In the genomic region with DNA sequence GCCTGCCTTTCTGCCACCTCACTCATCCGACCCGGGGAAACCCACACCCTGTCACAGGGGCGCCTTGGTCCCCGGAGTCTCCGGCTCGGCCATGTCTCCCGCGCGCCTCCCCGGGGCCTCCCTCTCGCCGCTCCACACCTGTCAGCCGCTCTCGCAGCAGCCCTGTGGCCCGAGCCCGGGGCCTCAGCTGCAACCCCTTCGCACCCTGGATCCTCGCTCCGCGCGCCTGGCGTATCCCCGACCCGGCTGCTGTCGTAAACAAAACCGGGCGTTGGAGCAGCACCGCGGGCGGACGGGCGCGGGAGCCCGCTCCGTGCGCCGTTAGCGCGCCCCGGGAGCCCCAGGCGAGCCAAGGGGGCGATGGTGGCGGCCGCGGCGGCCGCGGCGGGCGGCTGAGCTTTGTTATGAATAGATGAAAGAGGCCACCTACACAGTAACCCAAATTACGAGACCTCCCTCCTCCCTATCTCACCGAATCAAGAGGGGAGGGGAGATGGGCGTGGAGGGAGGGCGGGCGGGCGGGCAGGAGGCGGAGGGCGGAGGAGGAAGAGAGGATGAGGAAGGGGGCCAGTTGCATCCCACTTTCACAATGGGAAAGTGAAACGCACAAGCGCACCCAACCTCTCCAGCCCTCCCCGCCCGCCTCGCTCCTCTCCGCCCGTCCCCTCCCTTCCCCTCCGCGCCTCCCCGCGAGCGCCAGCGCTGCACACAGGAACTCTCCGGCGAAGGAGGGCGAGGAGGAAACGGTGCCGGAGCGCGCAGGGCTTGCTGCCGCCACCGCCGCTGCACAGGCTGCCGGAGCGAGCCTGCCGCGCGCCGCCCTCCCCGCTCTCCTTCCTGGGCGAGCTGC, we compare ENCODE assay signal across 8 cellular contexts. TPM values are rescaled to one million over a fixed set of nuclear protein-coding genes. Genes with fewer than 3 reads are reported as not detected.
DNase-seq lines count a peak whose midpoint lies in the region; ATAC-seq and FAIRE-seq lines count a peak whose summit lies in the region.

A gene (plus strand): TSS at position 587 of the 850 bp plus-strand sequence. CDS start 395 bp downstream, outside the sequence.

- H3K4me3 Mint-ChIP-seq in activated CD8-positive, alpha-beta memory T cell treated with anti-CD3 and anti-CD28 coated beads, Interleukin-2, amount 10 ng/mL, durations not matched to agents 7 days and 5 days, result peak within 1 kb of the TSS; percentile 86

- H3K27ac Mint-ChIP-seq in activated CD8-positive, alpha-beta memory T cell treated with anti-CD3 and anti-CD28 coated beads, Interleukin-2, amount 10 ng/mL, durations not matched to agents 7 days and 5 days, result no peak within 1 kb of the TSS

- H3K27me3 Mint-ChIP-seq in activated CD8-positive, alpha-beta memory T cell treated with anti-CD3 and anti-CD28 coated beads, Interleukin-2, amount 10 ng/mL, durations not matched to agents 7 days and 5 days, result peaks cover 66% of the 10 kb centered on the region

- H3K9me3 ChIP-seq in endocrine pancreas (ENCODE audit: control insufficient read depth, low read length), result no peaks in the 10 kb centered on the region

- peaks cover 5% of the 10 kb centered on the region for H3K36me3 Mint-ChIP-seq in activated CD8-positive, alpha-beta memory T cell treated with anti-CD3 and anti-CD28 coated beads, Interleukin-2, amount 10 ng/mL, durations not matched to agents 7 days and 5 days

- no peaks in the 10 kb centered on the region for H3K9me3 Mint-ChIP-seq in activated CD8-positive, alpha-beta memory T cell treated with anti-CD3 and anti-CD28 coated beads, Interleukin-2, amount 10 ng/mL, durations not matched to agents 7 days and 5 days (ENCODE audit: low read depth)

- CTCF ChIA-PET in activated CD8-positive, alpha-beta memory T cell treated with anti-CD3 and anti-CD28 coated beads, Interleukin-2, amount 10 ng/mL, durations not matched to agents 7 days and 5 days (lab: Charles Lee), result interaction anchor here (0.6 to 4.5 kb wide), 12 partner anchors 13 to 388 kb away, joined by 3 to 22 read pairs (median 4); a partner anchor contains a TSS

- peaks cover 7% of the 10 kb centered on the region for H3K4me1 ChIP-seq in endocrine pancreas (ENCODE audit: control insufficient read depth, insufficient read depth, low read length)

- H3K27me3 ChIP-seq in endocrine pancreas (ENCODE audit: control insufficient read depth, insufficient read depth, low read length), result no peaks in the 10 kb centered on the region

- ATAC-seq in HG02678 (IDR thresholded peaks at IDR 0.05; ENCODE audit: unreplicated experiment), result peak; percentile 41
- peak; percentile 63 for ATAC-seq in activated CD8-positive, alpha-beta memory T cell treated with anti-CD3 and anti-CD28 coated beads, Interleukin-2, amount 10 ng/mL, durations not matched to agents 7 days and 5 days

- peaks cover 13% of the 10 kb centered on the region for H3K4me1 Mint-ChIP-seq in activated CD8-positive, alpha-beta memory T cell treated with anti-CD3 and anti-CD28 coated beads, Interleukin-2, amount 10 ng/mL, durations not matched to agents 7 days and 5 days

- DNase-seq in GM18507 (ENCODE audit: extremely low spot score, insufficient read length, low read depth), result no peak
- DNase-seq in NCI-H2171 treated with DMSO at 0.1 percent for 48 hours (lab: John Stamatoyannopoulos, UW), result peak; percentile 47
- DNase-seq in activated CD8-positive, alpha-beta memory T cell treated with anti-CD3 and anti-CD28 coated beads, Interleukin-2, amount 10 ng/mL, durations not matched to agents 7 days and 5 days, result peak; percentile 78
- peak; percentile 89 for DNase-seq in mesenteric fat pad (ENCODE audit: low spot score)
- peak; percentile 46 to 54 for DNase-seq in stimulated activated CD8-positive, alpha-beta memory T cell treated with anti-CD3 and anti-CD28 coated beads, Interleukin-15, amount 100 ng/mL, for 4 hours (ENCODE audit: low read depth in 2 of 2)
- no peak for DNase-seq in KBM-7

- H3K4me3 ChIP-seq in endocrine pancreas (ENCODE audit: control insufficient read depth, insufficient read depth, low read length), result peak within 1 kb of the TSS; percentile 60

- peak within 1 kb of the TSS; percentile 56 for H3K9ac ChIP-seq in endocrine pancreas (ENCODE audit: control insufficient read depth, insufficient read depth, low read length)

- H3K36me3 ChIP-seq in endocrine pancreas (ENCODE audit: control insufficient read depth, insufficient read depth, low read length), result no peaks in the 10 kb centered on the region

- FAIRE-seq in GM18507 (lab: Jason Lieb, UNC), result peak; percentile 82

- in situ Hi-C loops in KBM-7 (cut with MboI; ENCODE audit: low pct_unique_long_range_greater_than_20kb, low sequenced_read_pairs), result no loop called here

RNA-seq across cellular contexts. Expression of the gene that starts here (rescaled TPM):
- total RNA-seq in activated CD8-positive, alpha-beta memory T cell treated with anti-CD3 and anti-CD28 coated beads, Interleukin-2, amount 10 ng/mL, durations not matched to agents 7 days and 5 days, result 10 to 100 TPM; 10.4 to 13.1 TPM
- total RNA-seq in mesenteric fat pad, result 8.9 TPM

Comparison
In these comparisons a context has a peak if more than half of its experiments do, and no peak if none do; other contexts are left out.
1. DNase-seq: peak in NCI-H2171 treated with DMSO at 0.1 percent for 48 hours (single experiment), activated CD8-positive, alpha-beta memory T cell treated with anti-CD3 and anti-CD28 coated beads, Interleukin-2, amount 10 ng/mL, durations not matched to agents 7 days and 5 days (single experiment), mesenteric fat pad (single experiment) and stimulated activated CD8-positive, alpha-beta memory T cell treated with anti-CD3 and anti-CD28 coated beads, Interleukin-15, amount 100 ng/mL, for 4 hours (2 of 2); none in GM18507 (single experiment) and KBM-7 (single experiment).